In the genomic region with DNA sequence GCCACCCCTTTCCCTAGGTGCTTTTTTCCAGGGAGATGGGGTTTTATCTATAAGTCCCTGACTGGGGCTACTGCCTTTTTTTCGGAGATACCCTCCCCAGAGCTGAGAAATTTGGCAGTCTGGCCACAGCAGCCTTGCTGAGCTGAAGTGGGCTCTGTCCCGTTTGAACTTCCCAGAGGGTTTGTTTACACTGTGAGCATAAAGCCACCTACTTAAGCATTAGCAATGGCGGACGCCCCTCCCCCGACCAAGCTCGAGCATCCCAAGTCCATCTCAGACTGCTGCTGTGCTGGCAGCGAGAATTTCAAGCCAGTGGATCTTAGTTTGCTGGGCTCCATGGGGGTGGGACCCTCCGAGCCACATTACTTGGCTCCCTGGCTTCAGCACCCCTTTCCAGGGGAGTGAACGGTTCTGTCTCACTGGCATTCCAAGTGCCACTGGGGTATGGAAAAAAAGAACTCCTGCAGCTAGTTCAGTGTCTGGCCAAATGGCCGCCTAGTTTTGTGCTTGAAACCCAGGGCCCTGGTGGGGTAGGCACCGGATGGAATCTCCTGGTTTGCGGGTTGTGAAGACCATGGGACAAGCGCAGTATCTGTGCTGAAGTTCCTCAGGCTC, we compare ENCODE assay signal across 14 cellular contexts.
A peak's percentile ranks its signal among the peaks of the same experiment; 100 is the strongest.
DNase-seq lines count a peak whose midpoint lies in the region; ATAC-seq and TF ChIP-seq lines count a peak whose summit lies in the region.
"Had no signal": no experiment of that assay in that cellular context is flagged by ENCODE, and none has a peak within 500 bp of the region (broad histone marks: within the 10 kb centered on the region; RNA-seq: fewer than 3 reads in every experiment).

No MANE protein-coding gene starts in this region.

- no peak overlapping the region for H3K9ac ChIP-seq in H9 (ENCODE audit: extremely low read depth, insufficient read length, low read length)
- H3K9ac ChIP-seq in endodermal cell (ENCODE audit: extremely low read depth, low read length, poor library complexity, severe bottlenecking), result no peak overlapping the region
- H3K9ac ChIP-seq: BLaER1 treated with 17β-estradiol and CSF1 and Interleukin-3, amounts not matched to agents 10 nM and 100 nM had no signal

- H3K9me3 Mint-ChIP-seq in H9 (peaks cover 0 to 2% of the 10 kb centered on the region in 2 experiments; a peak in 2 of 5 replicates), endodermal cell (peaks cover 2% of the 10 kb centered on the region)

- H4K91ac ChIP-seq in H9 (ENCODE audit: insufficient read length, low read depth, low read length), result no peak overlapping the region

- H3K4me3 Mint-ChIP-seq in H9 (0 out of 5 replicates have a peak overlapping the region, but pooled peaks of 1 of the 2 experiments have one; percentile 9), endodermal cell (peak overlapping the region; percentile 12)
- H3K4me3 Mint-ChIP-seq: CD4-positive, CD25-positive, alpha-beta regulatory T cell had no signal

- H3K4me3 ChIP-seq in endodermal cell (ENCODE audit: low read length), result no peak overlapping the region
- H3K4me3 ChIP-seq in sigmoid colon, result no peak overlapping the region
- H3K4me3 ChIP-seq: BLaER1 treated with 17β-estradiol and CSF1 and Interleukin-3, amounts not matched to agents 10 nM and 100 nM; GM12878 had no signal

- H3K4me1 Mint-ChIP-seq in H9, result peaks cover 15% of the 10 kb centered on the region in 2 experiments
- H3K4me1 Mint-ChIP-seq in endodermal cell, result peaks cover 11% of the 10 kb centered on the region
- H3K4me1 Mint-ChIP-seq: CD4-positive, CD25-positive, alpha-beta regulatory T cell had no signal

- no CpG with 5 or more reads among the region's 13 CpGs for WGBS in H9 (ENCODE audit: extremely low coverage, insufficient read length, low lambda C conversion rate)
- WGBS in endodermal cell (ENCODE audit: insufficient coverage in 1 of 2, insufficient read length in 1 of 2), 2 experiments, result 40 to 82% methylated on average over 1 to 13 of the region's 13 CpGs
- 73% methylated on average over 13 of the region's 13 CpGs for WGBS in sigmoid colon, 2 donors

- H3K27ac Mint-ChIP-seq in H9, result no peak overlapping the region
- no peak overlapping the region for H3K27ac Mint-ChIP-seq in endodermal cell
- H3K27ac Mint-ChIP-seq: CD4-positive, CD25-positive, alpha-beta regulatory T cell had no signal

- no peak overlapping the region for H4K5ac ChIP-seq in H9 (ENCODE audit: insufficient read length, low read depth, low read length)

- no peak for TF ChIP-seq POLR2A in sigmoid colon (IDR thresholded peaks at IDR 0.05)

- H3K56ac ChIP-seq in H9 (ENCODE audit: insufficient read length, low read depth, low read length), result no peak overlapping the region

- H3K23ac ChIP-seq in H9 (ENCODE audit: insufficient read length, low read depth, low read length), result no peak overlapping the region

- H3K4me1 ChIP-seq in H9 (ENCODE audit: insufficient read depth, low read length) (no peaks in the 10 kb centered on the region; the same call in 1 of the 2 replicates), endodermal cell (ENCODE audit: control insufficient read depth, insufficient read depth, low read length) (no peaks in the 10 kb centered on the region), sigmoid colon (no peaks in the 10 kb centered on the region)
- H3K4me1 ChIP-seq: BLaER1 treated with 17β-estradiol and CSF1 and Interleukin-3, amounts not matched to agents 10 nM and 100 nM had no signal

- H3T11ph ChIP-seq in H9 (ENCODE audit: low read length), result no peak overlapping the region

- no peak overlapping the region for H3K18ac ChIP-seq in H9 (ENCODE audit: insufficient read length, low read depth, low read length)

- TF ChIP-seq EP300 in sigmoid colon (IDR thresholded peaks at IDR 0.05), result no peak

- H4K20me1 ChIP-seq in H9 (ENCODE audit: control insufficient read depth, insufficient read depth, insufficient read length), result no peaks in the 10 kb centered on the region
- H4K20me1 ChIP-seq: BLaER1 treated with 17β-estradiol and CSF1 and Interleukin-3, amounts not matched to agents 10 nM and 100 nM had no signal

- ATAC-seq in GM21447 (IDR thresholded peaks at IDR 0.05; ENCODE audit: unreplicated experiment), result no peak
- ATAC-seq: GM12878, HCT116 had no signal

- H3K14ac ChIP-seq in H9 (ENCODE audit: insufficient read depth, low read length), result no peak overlapping the region

- no peak overlapping the region for H2BK15ac ChIP-seq in H9 (ENCODE audit: low read depth, low read length)

- DNase-seq in H9 (peak; percentile 50), endodermal cell (peak; percentile 74), iPS-NIHi7 (ENCODE audit: extremely low spot score) (peak; percentile 22), sigmoid colon (peak; percentile 57), NCI-H1930 (lab: John Stamatoyannopoulos, UW) (no peak)
- DNase-seq in activated effector memory CD4-positive, alpha-beta T cell treated with anti-CD3 and anti-CD28 coated beads, Interleukin-2, amount 50 U/mL, for 16 hours, result no peak
- DNase-seq: ACHN; CD4-positive, CD25-positive, alpha-beta regulatory T cell; DMS53 had no signal

- no peak overlapping the region for H2BK12ac ChIP-seq in H9 (ENCODE audit: insufficient read length, low read depth, low read length)

- H3K27ac ChIP-seq in H9 (ENCODE audit: insufficient read length, low read depth, low read length) (no peak overlapping the region), endodermal cell (ENCODE audit: low read depth, low read length) (no peak overlapping the region), sigmoid colon (no peak overlapping the region)
- H3K27ac ChIP-seq: BLaER1 treated with 17β-estradiol and CSF1 and Interleukin-3, amounts not matched to agents 10 nM and 100 nM; HL-60 had no signal

- H3K36me3 Mint-ChIP-seq in H9 (ENCODE audit: insufficient read depth in 1 of 3, low read depth in 3 of 3) (peaks cover 0 to 8% (median 0%) of the 10 kb centered on the region in 3 experiments; a peak in 3 of 7 replicates), endodermal cell (ENCODE audit: low read depth) (no peaks in the 10 kb centered on the region)
- H3K36me3 Mint-ChIP-seq: CD4-positive, CD25-positive, alpha-beta regulatory T cell had no signal

- H3K9me3 ChIP-seq in H9 (ENCODE audit: control insufficient read depth, low read depth, low read length) (no peaks in the 10 kb centered on the region), endodermal cell (ENCODE audit: control insufficient read depth, low read length) (no peaks in the 10 kb centered on the region), sigmoid colon (no peaks in the 10 kb centered on the region)
- H3K9me3 ChIP-seq: BLaER1 treated with 17β-estradiol and CSF1 and Interleukin-3, amounts not matched to agents 10 nM and 100 nM had no signal

- no peaks in the 10 kb centered on the region for H3K27me3 ChIP-seq in H9 (ENCODE audit: insufficient read depth, low read length)
- H3K27me3 ChIP-seq in endodermal cell (ENCODE audit: control insufficient read depth, insufficient read depth, low read length, poor library complexity, severe bottlenecking), result no peaks in the 10 kb centered on the region
- H3K27me3 ChIP-seq in sigmoid colon, result no peaks in the 10 kb centered on the region

- H3K4me2 ChIP-seq in H9 (ENCODE audit: insufficient read depth, insufficient read length, low read length), result no peak overlapping the region
- H3K4me2 ChIP-seq: BLaER1 treated with 17β-estradiol and CSF1 and Interleukin-3, amounts not matched to agents 10 nM and 100 nM had no signal

- H3K27me3 Mint-ChIP-seq in H9 (ENCODE audit: low read depth), result no peaks in the 10 kb centered on the region; the same call in 1 of the 2 replicates
- H3K27me3 Mint-ChIP-seq in endodermal cell (ENCODE audit: insufficient read depth), result peaks cover 2% of the 10 kb centered on the region
- H3K27me3 Mint-ChIP-seq: CD4-positive, CD25-positive, alpha-beta regulatory T cell had no signal

- no peak overlapping the region for H4K8ac ChIP-seq in H9 (replicated peaks; ENCODE audit: insufficient read length, low read depth, low read length)

- no peak overlapping the region for H2AK5ac ChIP-seq in H9 (ENCODE audit: insufficient read length, low read length)

- TF ChIP-seq CTCF in H9 (conservative IDR thresholded peaks at IDR 0.05), result no peak
- no peak for TF ChIP-seq CTCF in endodermal cell (conservative IDR thresholded peaks at IDR 0.05)
- no peak for TF ChIP-seq CTCF in sigmoid colon (IDR thresholded peaks at IDR 0.05)

- H3K4ac ChIP-seq in H9 (ENCODE audit: low read depth, low read length), result no peak overlapping the region

- no peaks in the 10 kb centered on the region for H3K23me2 ChIP-seq in H9 (ENCODE audit: insufficient read length, low read depth, low read length, poor library complexity, severe bottlenecking)

- H2BK20ac ChIP-seq in H9 (ENCODE audit: low read depth, low read length, poor library complexity, severe bottlenecking), result no peak overlapping the region

- no peaks in the 10 kb centered on the region for H3K79me2 ChIP-seq in H9 (ENCODE audit: insufficient read depth, low read length)

- H2BK120ac ChIP-seq in H9 (ENCODE audit: low read depth, low read length, poor library complexity, severe bottlenecking), result no peak overlapping the region

- intact Hi-C loops in sigmoid colon (cut with DNase I), result no loop called here

- no peaks in the 10 kb centered on the region for H3K79me1 ChIP-seq in H9 (ENCODE audit: insufficient read depth, low read depth, low read length, poor library complexity, severe bottlenecking)

- no peak overlapping the region for H2AFZ ChIP-seq in H9 (ENCODE audit: low read length)

- H2BK5ac ChIP-seq in H9 (ENCODE audit: insufficient read length, low read length), result no peak overlapping the region

- no peaks in the 10 kb centered on the region for H3K36me3 ChIP-seq in endodermal cell (ENCODE audit: control insufficient read depth, insufficient read depth, low read length)
- H3K36me3 ChIP-seq in sigmoid colon, result no peaks in the 10 kb centered on the region
- H3K36me3 ChIP-seq: BLaER1 treated with 17β-estradiol and CSF1 and Interleukin-3, amounts not matched to agents 10 nM and 100 nM had no signal

Comparison
In these comparisons a context has a peak if more than half of its experiments do, and no peak if none do; other contexts are left out.
1. DNase-seq: peak in H9 (single experiment), endodermal cell (single experiment), iPS-NIHi7 (single experiment) and sigmoid colon (single experiment); none in NCI-H1930 (0 of 2) and activated effector memory CD4-positive, alpha-beta T cell treated with anti-CD3 and anti-CD28 coated beads, Interleukin-2, amount 50 U/mL, for 16 hours (single experiment).